In the genomic region with DNA sequence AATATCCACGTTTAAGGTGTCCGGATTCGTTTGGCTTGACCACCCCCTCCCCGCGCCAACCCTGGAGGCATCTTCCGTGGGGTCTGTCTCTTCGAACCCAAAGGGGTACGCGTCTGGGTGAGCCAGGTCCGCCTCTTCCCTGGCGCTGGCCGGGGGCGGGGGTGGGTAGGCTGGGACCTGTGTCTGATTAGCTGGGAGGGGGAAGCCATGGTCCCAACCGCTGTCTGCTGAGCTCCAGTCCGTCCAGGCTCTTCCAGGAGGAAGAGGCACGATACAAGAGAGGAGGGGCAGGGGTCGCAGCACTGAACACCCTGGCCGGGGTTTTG, we compare ENCODE assay signal across 9 cellular contexts. TPM values are rescaled to one million over a fixed set of nuclear protein-coding genes. Genes with fewer than 3 reads are reported as not detected.
DNase-seq lines count a peak whose midpoint lies in the region; FAIRE-seq and TF ChIP-seq lines count a peak whose summit lies in the region.
"Had no signal": no experiment of that assay in that cellular context is flagged by ENCODE, and none has a peak within 500 bp of the region (broad histone marks: within the 10 kb centered on the region; RNA-seq: fewer than 3 reads in every experiment).

A gene with protein sequence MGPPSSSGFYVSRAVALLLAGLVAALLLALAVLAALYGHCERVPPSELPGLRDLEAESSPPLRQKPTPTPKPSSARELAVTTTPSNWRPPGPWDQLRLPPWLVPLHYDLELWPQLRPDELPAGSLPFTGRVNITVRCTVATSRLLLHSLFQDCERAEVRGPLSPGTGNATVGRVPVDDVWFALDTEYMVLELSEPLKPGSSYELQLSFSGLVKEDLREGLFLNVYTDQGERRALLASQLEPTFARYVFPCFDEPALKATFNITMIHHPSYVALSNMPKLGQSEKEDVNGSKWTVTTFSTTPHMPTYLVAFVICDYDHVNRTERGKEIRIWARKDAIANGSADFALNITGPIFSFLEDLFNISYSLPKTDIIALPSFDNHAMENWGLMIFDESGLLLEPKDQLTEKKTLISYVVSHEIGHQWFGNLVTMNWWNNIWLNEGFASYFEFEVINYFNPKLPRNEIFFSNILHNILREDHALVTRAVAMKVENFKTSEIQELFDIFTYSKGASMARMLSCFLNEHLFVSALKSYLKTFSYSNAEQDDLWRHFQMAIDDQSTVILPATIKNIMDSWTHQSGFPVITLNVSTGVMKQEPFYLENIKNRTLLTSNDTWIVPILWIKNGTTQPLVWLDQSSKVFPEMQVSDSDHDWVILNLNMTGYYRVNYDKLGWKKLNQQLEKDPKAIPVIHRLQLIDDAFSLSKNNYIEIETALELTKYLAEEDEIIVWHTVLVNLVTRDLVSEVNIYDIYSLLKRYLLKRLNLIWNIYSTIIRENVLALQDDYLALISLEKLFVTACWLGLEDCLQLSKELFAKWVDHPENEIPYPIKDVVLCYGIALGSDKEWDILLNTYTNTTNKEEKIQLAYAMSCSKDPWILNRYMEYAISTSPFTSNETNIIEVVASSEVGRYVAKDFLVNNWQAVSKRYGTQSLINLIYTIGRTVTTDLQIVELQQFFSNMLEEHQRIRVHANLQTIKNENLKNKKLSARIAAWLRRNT (plus strand): TSS at position 237 of the 326 bp plus-strand sequence. CDS start 143 bp downstream, outside the sequence.

- intact Hi-C loops in PC-9 (cut with micrococcal nuclease; ENCODE audit: unreplicated experiment): no loop called here

- no peak within 1 kb of the TSS for H3K27ac Mint-ChIP-seq in astrocyte (ENCODE audit: unreplicated experiment)

- in situ Hi-C loops in GM23248 (cut with MboI): no loop called here

- no peaks in the 10 kb centered on the region for H3K9me3 Mint-ChIP-seq in astrocyte (ENCODE audit: unreplicated experiment)

- no peaks in the 10 kb centered on the region for H3K79me2 ChIP-seq in GM23248 (ENCODE audit: insufficient read depth)
- no peaks in the 10 kb centered on the region for H3K79me2 ChIP-seq in astrocyte (ENCODE audit: insufficient read depth, low read length)
- H3K79me2 ChIP-seq in smooth muscle cell (ENCODE audit: low read depth): no peaks in the 10 kb centered on the region
- H3K79me2 ChIP-seq in PC-9 (ENCODE audit: low read depth): no peaks in the 10 kb centered on the region

- peaks cover 30% of the 10 kb centered on the region for H3K27me3 Mint-ChIP-seq in astrocyte (ENCODE audit: low read depth, unreplicated experiment)

- POLR2A ChIA-PET in HEK293T (lab: Yijun Ruan, JAX) (no interaction called here), PC-9 (lab: Charles Lee; ENCODE audit: unreplicated experiment) (no interaction called here)

- H3K9ac ChIP-seq in GM23248: peak within 1 kb of the TSS; percentile 41
- peak within 1 kb of the TSS; percentile 39 for H3K9ac ChIP-seq in astrocyte (ENCODE audit: low read length)
- no peak within 1 kb of the TSS for H3K9ac ChIP-seq in smooth muscle cell (ENCODE audit: low read depth)

- TF ChIP-seq CTCF in astrocyte (IDR thresholded peaks at IDR 0.05; ENCODE audit: insufficient read depth, low read depth, low read length) (no peak), smooth muscle cell (IDR thresholded peaks at IDR 0.05; ENCODE audit: borderline replicate concordance, insufficient read depth, poor library complexity, severe bottlenecking) (no peak), PC-9 (conservative IDR thresholded peaks at IDR 0.05) (no peak)

- no peaks in the 10 kb centered on the region for H3K4me1 Mint-ChIP-seq in astrocyte (ENCODE audit: low read depth, unreplicated experiment)

- BruUV-seq in PC-9 (replicated peaks; lab: Mats Ljungman, UMichigan): no TSS peak

- H3K27me3 ChIP-seq in GM23248 (replicated peaks; ENCODE audit: insufficient read depth) (no peaks in the 10 kb centered on the region), astrocyte (ENCODE audit: insufficient read depth, low read length) (peaks cover 36% of the 10 kb centered on the region), smooth muscle cell (ENCODE audit: low read depth) (peaks cover 64% of the 10 kb centered on the region), PC-9 (ENCODE audit: insufficient read depth, low read depth) (no peaks in the 10 kb centered on the region)

- FAIRE-seq in astrocyte (lab: Jason Lieb, UNC): no peak

- CTCF ChIA-PET in HEK293T (lab: Yijun Ruan, JAX): no interaction called here
- CTCF ChIA-PET in PC-9 (lab: Charles Lee): no interaction called here

- H2AFZ ChIP-seq in GM23248 (peak within 1 kb of the TSS; percentile 91), astrocyte (ENCODE audit: low read depth, low read length) (peak within 1 kb of the TSS; percentile 85), smooth muscle cell (ENCODE audit: low read depth) (no peak within 1 kb of the TSS), PC-9 (no peak within 1 kb of the TSS)

- H3K4me3 ChIP-seq in GM23248 (peak within 1 kb of the TSS; percentile 68), astrocyte (ENCODE audit: insufficient read depth, low read depth, low read length) (peak within 1 kb of the TSS; percentile 57), smooth muscle cell (peak within 1 kb of the TSS; percentile 42), PC-9 (no peak within 1 kb of the TSS)

- no peaks in the 10 kb centered on the region for H3K9me2 ChIP-seq in GM23248 (ENCODE audit: insufficient read depth)
- H3K9me2 ChIP-seq in PC-9 (ENCODE audit: insufficient read depth): no peaks in the 10 kb centered on the region; the same call in 1 of the 2 replicates

- H3K27ac ChIP-seq in GM23248 (no peak within 1 kb of the TSS), astrocyte (ENCODE audit: low read depth, low read length) (no peak within 1 kb of the TSS), smooth muscle cell (ENCODE audit: low read depth) (no peak within 1 kb of the TSS), PC-9 (no peak within 1 kb of the TSS)

- no peak within 1 kb of the TSS for H3K4me3 Mint-ChIP-seq in astrocyte (ENCODE audit: unreplicated experiment)

- H4K20me1 ChIP-seq in GM23248 (ENCODE audit: insufficient read depth) (no peaks in the 10 kb centered on the region), astrocyte (ENCODE audit: insufficient read depth, low read length) (no peaks in the 10 kb centered on the region), smooth muscle cell (ENCODE audit: low read depth) (no peaks in the 10 kb centered on the region), PC-9 (ENCODE audit: insufficient read depth) (no peaks in the 10 kb centered on the region)

- H3K4me2 ChIP-seq in GM23248 (ENCODE audit: unreplicated experiment): peak within 1 kb of the TSS; percentile 75
- peak within 1 kb of the TSS; percentile 90 for H3K4me2 ChIP-seq in astrocyte (ENCODE audit: low read length)
- H3K4me2 ChIP-seq in smooth muscle cell: peak within 1 kb of the TSS; percentile 81
- no peak within 1 kb of the TSS for H3K4me2 ChIP-seq in PC-9

- H3K9me3 ChIP-seq in GM23248 (ENCODE audit: low read depth) (no peaks in the 10 kb centered on the region), astrocyte (ENCODE audit: insufficient read depth, low read depth, low read length) (no peaks in the 10 kb centered on the region), smooth muscle cell (replicated peaks; ENCODE audit: low read depth) (no peaks in the 10 kb centered on the region), PC-9 (ENCODE audit: insufficient read depth, low read depth) (no peaks in the 10 kb centered on the region)

- 5 to 6% methylated on average over 15 to 17 of the region's 18 CpGs for WGBS in GM23248 (ENCODE audit: low coverage in 1 of 2, low lambda C conversion rate in 2 of 2, missing lambda C conversion rate in 2 of 2), 2 experiments
- 50% methylated on average over 10 of the region's 18 CpGs for WGBS in smooth muscle cell (ENCODE audit: low lambda C conversion rate)

- H3K36me3 ChIP-seq in GM23248 (ENCODE audit: low read depth) (no peaks in the 10 kb centered on the region), astrocyte (ENCODE audit: insufficient read depth, low read length) (no peaks in the 10 kb centered on the region), smooth muscle cell (ENCODE audit: low read depth) (no peaks in the 10 kb centered on the region), PC-9 (ENCODE audit: low read depth) (no peaks in the 10 kb centered on the region)

- peaks cover 14% of the 10 kb centered on the region; the same call in 1 of the 2 replicates for H3K4me1 ChIP-seq in GM23248 (ENCODE audit: insufficient read depth)
- H3K4me1 ChIP-seq in astrocyte (ENCODE audit: insufficient read depth, low read length): peaks cover 14% of the 10 kb centered on the region
- no peaks in the 10 kb centered on the region for H3K4me1 ChIP-seq in smooth muscle cell (ENCODE audit: low read depth)
- no peaks in the 10 kb centered on the region for H3K4me1 ChIP-seq in PC-9 (replicated peaks; ENCODE audit: insufficient read depth)

- DNase-seq in GM23248: no peak
- DNase-seq in astrocyte (ENCODE audit: low read depth): no peak
- DNase-seq in iPS-NIHi11 (ENCODE audit: low spot score): peak; percentile 20
- no peak for DNase-seq in smooth muscle cell (lab: John Stamatoyannopoulos, UW; ENCODE audit: unreplicated experiment)
- DNase-seq in HEK293T (ENCODE audit: extremely low spot score): no peak
- no peak for DNase-seq in Ammon's horn (ENCODE audit: low spot score)
- no peak for DNase-seq in NK-92 (lab: John Stamatoyannopoulos, UW; ENCODE audit: unreplicated experiment)
- no peak for DNase-seq in PC-9
- DNase-seq: NCI-H510A treated with DMSO at 0.1 percent for 48 hours had no signal

- H3K36me3 Mint-ChIP-seq in astrocyte (ENCODE audit: low read depth, unreplicated experiment): no peaks in the 10 kb centered on the region

- H3F3A ChIP-seq in GM23248 (ENCODE audit: insufficient read depth) (0 out of 2 replicates have a peak, but pooled peaks cover 7% of the 10 kb centered on the region), smooth muscle cell (ENCODE audit: low read depth) (no peaks in the 10 kb centered on the region), PC-9 (ENCODE audit: insufficient read depth, low read depth) (no peaks in the 10 kb centered on the region)

TF ChIP-seq in HEK293T, 16 proteins besides CTCF, POLR2A, EP300 and RAD21 (continues in another document):
- TF ChIP-seq ZNF384 (IDR thresholded peaks at IDR 0.05) (no peak), BHLHE40 (IDR thresholded peaks at IDR 0.05; ENCODE audit: borderline replicate concordance) (no peak), FOXM1 (IDR thresholded peaks at IDR 0.05; ENCODE audit: borderline replicate concordance) (no peak), L3MBTL2 (conservative IDR thresholded peaks at IDR 0.05) (no peak), SP1 (IDR thresholded peaks at IDR 0.05) (no peak), TARDBP (IDR thresholded peaks at IDR 0.05) (no peak), SUZ12 (IDR thresholded peaks at IDR 0.05) (no peak), CTBP1 (IDR thresholded peaks at IDR 0.05; ENCODE audit: borderline replicate concordance) (no peak), FOXA1 (IDR thresholded peaks at IDR 0.05) (no peak), NFRKB (IDR thresholded peaks at IDR 0.05) (no peak), ELF4 (IDR thresholded peaks at IDR 0.05) (no peak), LEF1 (IDR thresholded peaks at IDR 0.05; ENCODE audit: borderline replicate concordance) (no peak)

RNA-seq across cellular contexts. Expression of the gene that starts here (rescaled TPM):
- 0.32 TPM in 1 of 2 replicates, not detected in the other for total RNA-seq in GM23248 (2014; rRNA removed; shearing (Covaris generic))
- polyA plus RNA-seq in GM23248 (2016; fragmentation: Nextera tagmentation; extraction: Ambion mirVana) (0.18 and 0.24 TPM in 2 replicates), smooth muscle cell (0.87 and 0.98 TPM in 2 replicates)
- total RNA-seq in astrocyte (0.58 and 0.64 TPM in 2 replicates), smooth muscle cell (0.72 and 1.7 TPM in 2 replicates), PC-9 (2021) (0.40 and 0.79 TPM in 2 replicates)

Comparison
In these comparisons a context has a peak if more than half of its experiments do, and no peak if none do; other contexts are left out.
1. H2AFZ ChIP-seq: peak in GM23248 (single experiment) and astrocyte (single experiment); none in smooth muscle cell (single experiment) and PC-9 (single experiment).